Comparison of ENCODE assay signal across 1 cellular context in genomic region chr13:113930711-113931637, GRCh38.
TF ChIP-seq lines count a peak whose summit lies in the region.

No MANE protein-coding gene starts in this region.

TF ChIP-seq in GM12878, 131 proteins besides CTCF, POLR2A, EP300 and RAD21 (continued from another document and continues in another):
- TF ChIP-seq CUX1 (IDR thresholded peaks at IDR 0.05; ENCODE audit: insufficient replicate concordance, low read depth, low read length) (no peak), BACH1 (IDR thresholded peaks at IDR 0.05; ENCODE audit: borderline replicate concordance) (no peak), MYC (IDR thresholded peaks at IDR 0.05; ENCODE audit: insufficient read depth, insufficient read length, insufficient replicate concordance, low read length, severe bottlenecking) (no peak), RUNX3 (IDR thresholded peaks at IDR 0.05; ENCODE audit: low read length) (peak; percentile 99), ZNF687 (IDR thresholded peaks at IDR 0.05) (no peak), PRDM15 (CRISPR knock-in tag; IDR thresholded peaks at IDR 0.05) (no peak), STAT3 (IDR thresholded peaks at IDR 0.05; ENCODE audit: low read depth, low read length) (no peak), ATF3 (IDR thresholded peaks at IDR 0.05; ENCODE audit: borderline replicate concordance, extremely low read depth, low read depth, low read length) (no peak), KDM1A (IDR thresholded peaks at IDR 0.05; ENCODE audit: borderline replicate concordance) (no peak), WRNIP1 (IDR thresholded peaks at IDR 0.05; ENCODE audit: borderline replicate concordance, low read depth, low read length) (no peak), ASH2L (IDR thresholded peaks at IDR 0.05; ENCODE audit: borderline replicate concordance, low read depth) (no peak), ATF7 (IDR thresholded peaks at IDR 0.05; ENCODE audit: low read depth) (peak; percentile 55), PAX5 (IDR thresholded peaks at IDR 0.05; ENCODE audit: borderline replicate concordance, low read depth, low read length) (peak; percentile 88; the same call in 1 of the 2 replicates), SMC3 (IDR thresholded peaks at IDR 0.05; ENCODE audit: borderline replicate concordance, low read length) (no peak), IKZF2 (IDR thresholded peaks at IDR 0.05) (peak; percentile 72 to 78), JUNB (IDR thresholded peaks at IDR 0.05) (peak; percentile 87), HDAC6 (IDR thresholded peaks at IDR 0.05; ENCODE audit: unreplicated experiment) (no peak), TARDBP (IDR thresholded peaks at IDR 0.05; ENCODE audit: borderline replicate concordance) (no peak), CEBPB (IDR thresholded peaks at IDR 0.05; ENCODE audit: borderline replicate concordance in 1 of 2, low read depth in 2 of 2, low read length in 2 of 2) (peak in 1 of 2 experiments; percentile 70; a peak in 1 of 4 replicates), TBL1XR1 (IDR thresholded peaks at IDR 0.05; ENCODE audit: low read depth, low read length) (peak; percentile 89; the same call in 1 of the 2 replicates), CHD1 (IDR thresholded peaks at IDR 0.05; ENCODE audit: low read depth, low read length) (no peak), CHD4 (IDR thresholded peaks at IDR 0.05) (no peak), HDAC2 (IDR thresholded peaks at IDR 0.05) (no peak), NFYA (IDR thresholded peaks at IDR 0.05; ENCODE audit: borderline replicate concordance, low read depth, low read length) (no peak), ZNF384 (IDR thresholded peaks at IDR 0.05; ENCODE audit: borderline replicate concordance, low read depth, low read length) (no peak), BRCA1 (IDR thresholded peaks at IDR 0.05; ENCODE audit: low read depth, low read length) (no peak), YBX1 (IDR thresholded peaks at IDR 0.05) (no peak), SMAD5 (IDR thresholded peaks at IDR 0.05; ENCODE audit: low read depth) (no peak), SRF (IDR thresholded peaks at IDR 0.05; ENCODE audit: low read depth in 2 of 2, low read length in 2 of 2) (0 out of 4 replicates have a peak, but pooled peaks of 1 of the 2 experiments have one; percentile 25), ZBED1 (IDR thresholded peaks at IDR 0.05; ENCODE audit: borderline replicate concordance) (no peak), PKNOX1 (IDR thresholded peaks at IDR 0.05) (peak; percentile 66), PBX3 (IDR thresholded peaks at IDR 0.05; ENCODE audit: insufficient replicate concordance, low read depth, low read length) (peak; percentile 36), MEF2B (IDR thresholded peaks at IDR 0.05; ENCODE audit: partially characterized antibody, poor library complexity, severe bottlenecking) (peak; percentile 61), NFIC (IDR thresholded peaks at IDR 0.05; ENCODE audit: low read depth, low read length) (peak; percentile 76; the same call in 1 of the 2 replicates), BHLHE40 (IDR thresholded peaks at IDR 0.05; ENCODE audit: borderline replicate concordance in 1 of 2, low read depth in 2 of 2, low read length in 1 of 2) (peak; percentile 60 to 73), ETV6 (conservative IDR thresholded peaks at IDR 0.05 in 1 of 2, IDR thresholded peaks at IDR 0.05 in 1 of 2; ENCODE audit: borderline replicate concordance in 1 of 2, low read depth in 1 of 2) (peak in 1 of 2 experiments; percentile 59; a peak in 1 of 4 replicates), BMI1 (IDR thresholded peaks at IDR 0.05; ENCODE audit: borderline replicate concordance) (no peak)
- TF ChIP-seq, protein P1, sequence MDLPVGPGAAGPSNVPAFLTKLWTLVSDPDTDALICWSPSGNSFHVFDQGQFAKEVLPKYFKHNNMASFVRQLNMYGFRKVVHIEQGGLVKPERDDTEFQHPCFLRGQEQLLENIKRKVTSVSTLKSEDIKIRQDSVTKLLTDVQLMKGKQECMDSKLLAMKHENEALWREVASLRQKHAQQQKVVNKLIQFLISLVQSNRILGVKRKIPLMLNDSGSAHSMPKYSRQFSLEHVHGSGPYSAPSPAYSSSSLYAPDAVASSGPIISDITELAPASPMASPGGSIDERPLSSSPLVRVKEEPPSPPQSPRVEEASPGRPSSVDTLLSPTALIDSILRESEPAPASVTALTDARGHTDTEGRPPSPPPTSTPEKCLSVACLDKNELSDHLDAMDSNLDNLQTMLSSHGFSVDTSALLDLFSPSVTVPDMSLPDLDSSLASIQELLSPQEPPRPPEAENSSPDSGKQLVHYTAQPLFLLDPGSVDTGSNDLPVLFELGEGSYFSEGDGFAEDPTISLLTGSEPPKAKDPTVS (IDR thresholded peaks at IDR 0.05; ENCODE audit: low read depth, low read length): no peak
- TF ChIP-seq, protein P2, sequence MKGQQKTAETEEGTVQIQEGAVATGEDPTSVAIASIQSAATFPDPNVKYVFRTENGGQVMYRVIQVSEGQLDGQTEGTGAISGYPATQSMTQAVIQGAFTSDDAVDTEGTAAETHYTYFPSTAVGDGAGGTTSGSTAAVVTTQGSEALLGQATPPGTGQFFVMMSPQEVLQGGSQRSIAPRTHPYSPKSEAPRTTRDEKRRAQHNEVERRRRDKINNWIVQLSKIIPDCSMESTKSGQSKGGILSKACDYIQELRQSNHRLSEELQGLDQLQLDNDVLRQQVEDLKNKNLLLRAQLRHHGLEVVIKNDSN (IDR thresholded peaks at IDR 0.05; ENCODE audit: borderline replicate concordance, extremely low read length, insufficient read depth, low read depth, low read length): no peak
- TF ChIP-seq, protein P3, sequence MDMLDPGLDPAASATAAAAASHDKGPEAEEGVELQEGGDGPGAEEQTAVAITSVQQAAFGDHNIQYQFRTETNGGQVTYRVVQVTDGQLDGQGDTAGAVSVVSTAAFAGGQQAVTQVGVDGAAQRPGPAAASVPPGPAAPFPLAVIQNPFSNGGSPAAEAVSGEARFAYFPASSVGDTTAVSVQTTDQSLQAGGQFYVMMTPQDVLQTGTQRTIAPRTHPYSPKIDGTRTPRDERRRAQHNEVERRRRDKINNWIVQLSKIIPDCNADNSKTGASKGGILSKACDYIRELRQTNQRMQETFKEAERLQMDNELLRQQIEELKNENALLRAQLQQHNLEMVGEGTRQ (IDR thresholded peaks at IDR 0.05; ENCODE audit: borderline replicate concordance, low read depth, low read length): no peak; the same call in 1 of the 2 replicates
